In genomic region chr7:22357311-22358175, GRCh38 we compare ENCODE assay signal across 8 cellular contexts. TPM values are rescaled to one million over a fixed set of nuclear protein-coding genes. Genes with fewer than 3 reads are reported as not detected.
DNase-seq lines count a peak whose midpoint lies in the region; ATAC-seq and TF ChIP-seq lines count a peak whose summit lies in the region.

No MANE protein-coding gene starts in this region.

- DNase-seq in activated B cell treated with CpG ODN at 0.5 μM for 24 hours (no peak), middle frontal gyrus (ENCODE audit: extremely low spot score, low spot score) (no peak), midbrain (lab: John Stamatoyannopoulos, UW) (no peak)
- no peak for DNase-seq in stimulated activated effector memory CD8-positive, alpha-beta T cell treated with anti-CD3 and anti-CD28 coated beads, Interleukin-12 subunit alpha, Interleukin-12 subunit beta, amount 100 ng/mL, for 72 hours (ENCODE audit: low spot score in 2 of 2)

- peak overlapping the region; percentile 92 for H3K4me2 ChIP-seq in BLaER1

- H3K4me3 ChIP-seq in BLaER1 (peak overlapping the region; percentile 92), HEK293 (ENCODE audit: low read depth, low read length) (peak overlapping the region; percentile 49), iPS-18a (ENCODE audit: low read length) (peak overlapping the region; percentile 57)

- no peak for TF ChIP-seq CTCF in HEK293 (tag by site-specific recombination; IDR thresholded peaks at IDR 0.05)
- no peak for TF ChIP-seq CTCF in activated B cell treated with CpG ODN at 0.5 μM for 24 hours (IDR thresholded peaks at IDR 0.05)

- ATAC-seq in activated B cell treated with CpG ODN at 0.5 μM for 24 hours (ENCODE audit: low read depth) = no peak
- ATAC-seq in stimulated activated effector memory CD8-positive, alpha-beta T cell treated with anti-CD3 and anti-CD28 coated beads, Interleukin-12 subunit alpha, Interleukin-12 subunit beta, amount 100 ng/mL, for 72 hours = no peak
- ATAC-seq in HG03159 (IDR thresholded peaks at IDR 0.05; ENCODE audit: unreplicated experiment) = no peak

- H3K36me3 Mint-ChIP-seq in activated B cell treated with CpG ODN at 0.5 μM for 24 hours (ENCODE audit: low read depth) = peaks cover 3% of the 10 kb centered on the region
- no peaks in the 10 kb centered on the region for H3K36me3 Mint-ChIP-seq in stimulated activated effector memory CD8-positive, alpha-beta T cell treated with anti-CD3 and anti-CD28 coated beads, Interleukin-12 subunit alpha, Interleukin-12 subunit beta, amount 100 ng/mL, for 72 hours

- intact Hi-C loops in activated B cell treated with CpG ODN at 0.5 μM for 24 hours (cut with micrococcal nuclease) = loop anchor here (5.0 kb wide), 1 partner anchor 90 kb away; no protein-coding TSS in a partner anchor

- H3K27ac ChIP-seq in BLaER1 (no peak overlapping the region), HEK293 (ENCODE audit: extremely low read depth, low read depth, low read length) (no peak overlapping the region; the same call in 1 of the 2 replicates), iPS-18a (ENCODE audit: low read length) (no peak overlapping the region)

- CTCF ChIA-PET in HEK293 (lab: Yijun Ruan, JAX) (no interaction called here), activated B cell treated with CpG ODN at 0.5 μM for 24 hours (lab: Charles Lee) (no interaction called here)

- peaks cover 20% of the 10 kb centered on the region for H3K36me3 ChIP-seq in BLaER1
- H3K36me3 ChIP-seq in HEK293 (ENCODE audit: control insufficient read depth in 2 of 2, insufficient read depth in 1 of 2, low read length in 2 of 2) = no peaks in the 10 kb centered on the region
- H3K36me3 ChIP-seq in iPS-18a (ENCODE audit: control insufficient read depth, low read depth, low read length) = no peaks in the 10 kb centered on the region

- peaks cover 19% of the 10 kb centered on the region for H3K4me1 Mint-ChIP-seq in activated B cell treated with CpG ODN at 0.5 μM for 24 hours
- peaks cover 5% of the 10 kb centered on the region for H3K4me1 Mint-ChIP-seq in stimulated activated effector memory CD8-positive, alpha-beta T cell treated with anti-CD3 and anti-CD28 coated beads, Interleukin-12 subunit alpha, Interleukin-12 subunit beta, amount 100 ng/mL, for 72 hours

- peak overlapping the region; percentile 84 for H3K4me3 Mint-ChIP-seq in activated B cell treated with CpG ODN at 0.5 μM for 24 hours
- peak overlapping the region; percentile 65 for H3K4me3 Mint-ChIP-seq in stimulated activated effector memory CD8-positive, alpha-beta T cell treated with anti-CD3 and anti-CD28 coated beads, Interleukin-12 subunit alpha, Interleukin-12 subunit beta, amount 100 ng/mL, for 72 hours

- H3K27me3 ChIP-seq in BLaER1 = no peaks in the 10 kb centered on the region
- peaks cover 26% of the 10 kb centered on the region for H3K27me3 ChIP-seq in iPS-18a (ENCODE audit: control insufficient read depth, insufficient read depth, low read length)

- POLR2A ChIA-PET in HEK293 (lab: Yijun Ruan, JAX) (interaction anchor here (0.9 kb wide), 1 partner anchor 9 kb away, joined by 3 read pairs; no protein-coding TSS in a partner anchor), activated B cell treated with CpG ODN at 0.5 μM for 24 hours (lab: Charles Lee) (interaction anchor here (0.6 kb wide), 1 partner anchor 18 kb away, joined by 3 read pairs; no protein-coding TSS in a partner anchor)

- H3K9me3 ChIP-seq in BLaER1 = peaks cover 23% of the 10 kb centered on the region
- no peaks in the 10 kb centered on the region for H3K9me3 ChIP-seq in HEK293 (ENCODE audit: control insufficient read depth, insufficient read depth, low read depth, low read length)
- no peaks in the 10 kb centered on the region for H3K9me3 ChIP-seq in iPS-18a (ENCODE audit: control insufficient read depth, low read depth, low read length)

- no peak overlapping the region for H3K9ac ChIP-seq in BLaER1
- H3K9ac ChIP-seq in iPS-18a (ENCODE audit: low read length) = no peak overlapping the region

- H4K20me1 ChIP-seq in BLaER1 = no peaks in the 10 kb centered on the region

- H3K4me1 ChIP-seq in BLaER1 (peaks cover 23% of the 10 kb centered on the region), HEK293 (ENCODE audit: control insufficient read depth, insufficient read depth, low read length) (peaks cover 3% of the 10 kb centered on the region; the same call in 1 of the 2 replicates), iPS-18a (ENCODE audit: control insufficient read depth, low read depth, low read length) (peaks cover 9% of the 10 kb centered on the region)

- H3K9me3 Mint-ChIP-seq in activated B cell treated with CpG ODN at 0.5 μM for 24 hours = peaks cover 11% of the 10 kb centered on the region
- no peaks in the 10 kb centered on the region for H3K9me3 Mint-ChIP-seq in stimulated activated effector memory CD8-positive, alpha-beta T cell treated with anti-CD3 and anti-CD28 coated beads, Interleukin-12 subunit alpha, Interleukin-12 subunit beta, amount 100 ng/mL, for 72 hours

- H3K27me3 Mint-ChIP-seq in activated B cell treated with CpG ODN at 0.5 μM for 24 hours = peaks cover 23% of the 10 kb centered on the region

- H3K27ac Mint-ChIP-seq in activated B cell treated with CpG ODN at 0.5 μM for 24 hours = no peak overlapping the region
- no peak overlapping the region for H3K27ac Mint-ChIP-seq in stimulated activated effector memory CD8-positive, alpha-beta T cell treated with anti-CD3 and anti-CD28 coated beads, Interleukin-12 subunit alpha, Interleukin-12 subunit beta, amount 100 ng/mL, for 72 hours

TF ChIP-seq in HEK293, 187 proteins besides CTCF, POLR2A, EP300 and RAD21 (continues in another document):
- TF ChIP-seq ZNF530 (tag by site-specific recombination; IDR thresholded peaks at IDR 0.05; ENCODE audit: low read depth) = no peak
- TF ChIP-seq FEZF1 (tag by site-specific recombination; IDR thresholded peaks at IDR 0.05) = peak; percentile 57; the same call in 1 of the 2 replicates
- no peak for TF ChIP-seq ZNF792 (tag by site-specific recombination; IDR thresholded peaks at IDR 0.05)
- no peak for TF ChIP-seq ZNF785 (tag by site-specific recombination; IDR thresholded peaks at IDR 0.05)
- TF ChIP-seq ZNF747 (tag by site-specific recombination; IDR thresholded peaks at IDR 0.05) = no peak
- no peak for TF ChIP-seq ZNF639 (tag by site-specific recombination; IDR thresholded peaks at IDR 0.05)
- no peak for TF ChIP-seq ZNF214 (tag by site-specific recombination; IDR thresholded peaks at IDR 0.05; ENCODE audit: borderline replicate concordance)
- no peak for TF ChIP-seq ZNF426 (tag by site-specific recombination; IDR thresholded peaks at IDR 0.05)
- no peak for TF ChIP-seq MZF1 (tag by site-specific recombination; IDR thresholded peaks at IDR 0.05; ENCODE audit: borderline replicate concordance)
- TF ChIP-seq ZNF146 (tag by site-specific recombination; IDR thresholded peaks at IDR 0.05) = no peak
- peak; percentile 78 for TF ChIP-seq ZIC2 (tag by site-specific recombination; IDR thresholded peaks at IDR 0.05)
- TF ChIP-seq ZNF626 (tag by site-specific recombination; IDR thresholded peaks at IDR 0.05) = no peak
- no peak for TF ChIP-seq ZNF404 (tag by site-specific recombination; IDR thresholded peaks at IDR 0.05)
- TF ChIP-seq ZNF138 (tag by site-specific recombination; IDR thresholded peaks at IDR 0.05; ENCODE audit: borderline replicate concordance) = no peak
- peak; percentile 59; the same call in 1 of the 2 replicates for TF ChIP-seq SP7 (tag by site-specific recombination; IDR thresholded peaks at IDR 0.05)
- TF ChIP-seq ZNF658 (tag by site-specific recombination; IDR thresholded peaks at IDR 0.05) = no peak
- TF ChIP-seq BCL11B (tag by site-specific recombination; IDR thresholded peaks at IDR 0.05; ENCODE audit: low read depth) = no peak
- 0 out of 2 replicates have a peak, but pooled peaks have one; percentile 19 for TF ChIP-seq REST (tag by site-specific recombination; IDR thresholded peaks at IDR 0.05)

RNA-seq across cellular contexts. Expression of gene RAPGEF5, which starts 0.6 kb away (rescaled TPM):
- 10.1 and 12.4 TPM in 2 replicates for total RNA-seq in activated B cell treated with CpG ODN at 0.5 μM for 24 hours
